9 cellular contexts compared by ENCODE assay signal in the genomic region with DNA sequence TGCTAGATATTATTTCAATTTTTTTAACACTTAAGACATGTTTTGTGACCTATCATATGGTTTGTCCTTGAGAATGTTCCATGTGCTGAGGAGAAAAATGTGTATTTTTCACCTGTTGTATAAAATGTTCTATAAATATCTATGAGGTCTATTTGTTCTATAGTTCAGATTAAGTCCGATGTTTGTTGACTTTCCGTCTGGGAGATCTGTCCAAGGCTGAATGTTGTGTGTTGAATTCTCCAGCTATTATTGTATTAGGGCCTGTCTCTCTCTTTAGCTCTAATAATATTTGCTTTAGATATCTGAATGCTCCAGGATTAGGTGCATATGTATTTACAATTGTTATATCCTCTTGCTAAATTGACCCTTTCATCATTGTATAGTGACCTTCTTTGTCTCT.
"Had no signal": no experiment of that assay in that cellular context is flagged by ENCODE, and none has a peak within 500 bp of the region (broad histone marks: within the 10 kb centered on the region; RNA-seq: fewer than 3 reads in every experiment).

No MANE protein-coding gene starts in this region.

- FAIRE-seq: HTR-8/SVneo, K562 had no signal

- DNase-seq: GM23248, GOT3, H7, HFFc6, IMR-90 had no signal

- H3K4me3 ChIP-seq: GM23248, HAP-1, K562 had no signal

- ATAC-seq: HCT116, K562 had no signal

- H3K9me3 ChIP-seq: HAP-1 had no signal

- H3K4me1 ChIP-seq: HAP-1 had no signal

- H3K36me3 ChIP-seq: HAP-1 had no signal

- H3K27ac ChIP-seq: GM23248 had no signal
